In genomic region chr4:89021062-89021461, GRCh38 we compare ENCODE assay signal across 30 cellular contexts.
"Had no signal": no experiment of that assay in that cellular context is flagged by ENCODE, and none has a peak within 500 bp of the region (broad histone marks: within the 10 kb centered on the region; RNA-seq: fewer than 3 reads in every experiment).

No MANE protein-coding gene starts in this region.

- H3K36me3 Mint-ChIP-seq: activated naive CD8-positive, alpha-beta T cell; stimulated activated memory B cell treated with anti-CD40 and anti-IgM and Interleukin-4, amounts not matched to agents 10 μg/mL and 1 μg/mL and 100 μg/mL, for 72 hours had no signal

- H3K4me3 ChIP-seq: heart right ventricle, left lung, lower lobe of right lung, mucosa of descending colon, psoas muscle, sigmoid colon, upper lobe of left lung had no signal

- H3K4me1 Mint-ChIP-seq: stimulated activated memory B cell treated with anti-CD40 and anti-IgM and Interleukin-4, amounts not matched to agents 10 μg/mL and 1 μg/mL and 100 μg/mL, for 72 hours; stimulated activated naive CD8-positive, alpha-beta T cell treated with anti-CD3 and anti-CD28 coated beads, Interleukin-15, amount 100 ng/mL, for 72 hours had no signal

- DNase-seq: activated CD4-positive, alpha-beta T cell treated with anti-CD3 and anti-CD28 coated beads for 4 hours; activated CD4-positive, alpha-beta T cell treated with anti-CD3 and anti-CD28 coated beads, Interleukin-2, amount 50 U/mL, for 4 hours; activated effector memory CD4-positive, alpha-beta T cell treated with Interleukin-2 at 50 U/mL for 16 hours; activated naive CD4-positive, alpha-beta T cell treated with Interleukin-2 at 50 U/mL for 16 hours; anterior cingulate cortex; cortex of kidney; effector memory CD8-positive, alpha-beta T cell; foreskin keratinocyte; heart right ventricle; kidney glomerular epithelial cell; left lung; lower lobe of right lung; mesendoderm; mucosa of descending colon; psoas muscle; sigmoid colon; stimulated activated CD4-positive, alpha-beta T cell treated with anti-CD3 and anti-CD28 coated beads, Interleukin-1b, Interleukin-23, amount 100 ng/mL, for 48 hours; stimulated activated CD4-positive, alpha-beta T cell treated with anti-CD3 and anti-CD28 coated beads, Interleukin-4, amount 100 ng/mL, for 4 hours; stimulated activated CD8-positive, alpha-beta memory T cell treated with anti-CD3 and anti-CD28 coated beads, Interleukin-4, amount 100 ng/mL, for 48 hours; stimulated activated naive CD8-positive, alpha-beta T cell treated with anti-CD3 and anti-CD28 coated beads, Interleukin-15, amount 100 ng/mL, for 72 hours; substantia nigra; T-helper 1 cell; upper lobe of left lung had no signal

- FAIRE-seq: endothelial cell of umbilical vein, small intestine had no signal

- H3K27me3 Mint-ChIP-seq: activated naive CD8-positive, alpha-beta T cell; effector memory CD8-positive, alpha-beta T cell; stimulated activated memory B cell treated with anti-CD40 and anti-IgM and Interleukin-4, amounts not matched to agents 10 μg/mL and 1 μg/mL and 100 μg/mL, for 72 hours; stimulated activated naive CD8-positive, alpha-beta T cell treated with anti-CD3 and anti-CD28 coated beads, Interleukin-15, amount 100 ng/mL, for 72 hours had no signal

- H3K4me1 ChIP-seq: foreskin keratinocyte, lower lobe of right lung had no signal

- H3K27ac ChIP-seq: foreskin keratinocyte, heart right ventricle, left lung, lower lobe of right lung, neutrophil, psoas muscle, sigmoid colon, upper lobe of left lung had no signal

- H3K27ac Mint-ChIP-seq: activated naive CD8-positive, alpha-beta T cell; effector memory CD8-positive, alpha-beta T cell; stimulated activated memory B cell treated with anti-CD40 and anti-IgM and Interleukin-4, amounts not matched to agents 10 μg/mL and 1 μg/mL and 100 μg/mL, for 72 hours; stimulated activated naive CD8-positive, alpha-beta T cell treated with anti-CD3 and anti-CD28 coated beads, Interleukin-15, amount 100 ng/mL, for 72 hours had no signal

- H3K4me3 Mint-ChIP-seq: activated naive CD8-positive, alpha-beta T cell; effector memory CD8-positive, alpha-beta T cell; nephron; stimulated activated memory B cell treated with anti-CD40 and anti-IgM and Interleukin-4, amounts not matched to agents 10 μg/mL and 1 μg/mL and 100 μg/mL, for 72 hours; stimulated activated naive CD8-positive, alpha-beta T cell treated with anti-CD3 and anti-CD28 coated beads, Interleukin-15, amount 100 ng/mL, for 72 hours had no signal

- H3K9me3 ChIP-seq: heart right ventricle, left lung, lower lobe of right lung, mucosa of descending colon, neutrophil, psoas muscle, sigmoid colon, upper lobe of left lung had no signal

- H3K27me3 ChIP-seq: foreskin keratinocyte, heart right ventricle, left lung, neutrophil, sigmoid colon, upper lobe of left lung had no signal

- H3K9me3 Mint-ChIP-seq: effector memory CD8-positive, alpha-beta T cell; stimulated activated memory B cell treated with anti-CD40 and anti-IgM and Interleukin-4, amounts not matched to agents 10 μg/mL and 1 μg/mL and 100 μg/mL, for 72 hours; stimulated activated naive CD8-positive, alpha-beta T cell treated with anti-CD3 and anti-CD28 coated beads, Interleukin-15, amount 100 ng/mL, for 72 hours had no signal

- H3K36me3 ChIP-seq: left lung, neutrophil had no signal

- ATAC-seq: effector memory CD8-positive, alpha-beta T cell; esophagus mucosa; foreskin keratinocyte; heart right ventricle; left lung; lower lobe of right lung; mucosa of descending colon; psoas muscle; stimulated activated memory B cell treated with anti-CD40 and anti-IgM and Interleukin-4, amounts not matched to agents 10 μg/mL and 1 μg/mL and 100 μg/mL, for 72 hours; stimulated activated naive CD8-positive, alpha-beta T cell treated with anti-CD3 and anti-CD28 coated beads, Interleukin-15, amount 100 ng/mL, for 72 hours had no signal
